Comparison of ENCODE assay signal across 22 cellular contexts in the genomic region with DNA sequence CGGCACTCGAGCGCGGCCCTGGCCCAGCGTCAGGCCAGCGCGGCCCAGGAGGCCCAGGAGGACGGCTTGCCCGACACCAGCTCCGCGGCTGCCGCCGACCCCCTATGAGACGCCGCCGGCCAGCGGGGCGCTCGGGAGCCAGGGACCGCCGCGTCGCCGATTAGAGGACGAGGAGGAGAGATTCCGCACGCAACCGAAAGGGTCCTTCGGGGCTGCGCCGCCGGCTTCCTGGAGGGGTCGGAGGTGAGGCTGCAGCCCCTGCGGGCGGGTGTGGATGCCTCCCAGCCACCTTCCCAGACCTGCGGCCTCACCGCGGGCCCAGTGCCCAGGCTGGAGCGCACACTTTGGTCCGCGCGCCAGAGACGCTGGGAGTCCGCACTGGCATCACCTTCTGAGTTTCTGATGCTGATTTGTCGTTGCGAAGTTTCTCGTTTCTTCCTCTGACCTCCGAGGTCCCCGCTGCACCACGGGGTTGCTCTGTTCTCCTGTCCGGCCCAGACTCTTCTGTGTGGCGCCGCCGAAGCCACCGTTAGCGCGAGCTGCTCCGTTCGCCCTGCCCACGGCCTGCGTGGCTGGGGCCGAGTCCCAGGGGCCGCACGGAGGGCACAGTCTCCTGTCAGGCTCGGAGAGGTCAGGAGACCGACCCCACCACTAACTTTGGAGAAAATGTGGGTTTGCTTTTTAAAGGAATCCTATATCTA. TPM values are rescaled to one million over a fixed set of nuclear protein-coding genes. Genes with fewer than 3 reads are reported as not detected.
"Had no signal": no experiment of that assay in that cellular context is flagged by ENCODE, and none has a peak within 500 bp of the region (broad histone marks: within the 10 kb centered on the region; RNA-seq: fewer than 3 reads in every experiment).

No MANE protein-coding gene starts in this region.

- H3K9me2 ChIP-seq: SK-N-SH had no signal

- H3K4me2 ChIP-seq: SK-N-SH had no signal

- H3K27ac ChIP-seq: RWPE1 had no signal

- DNase-seq: Karpas-422, KG1, MM.1S, NCI-H1092 treated with DMSO at 0.1 percent for 48 hours, NCI-H1436, NCI-H187, NCI-H2029, NCI-H2081 treated with DMSO at 0.1 percent for 48 hours, NCI-H2171, NCI-H226, NCI-H446, NCI-H510A, NCI-H524 treated with DMSO at 0.1 percent for 48 hours, NCI-H69, NCI-H774, PC-3, SHP77, SK-N-SH, SW 1271 had no signal

- H3K9me3 ChIP-seq: SK-N-SH had no signal

- H3K9ac ChIP-seq: SK-N-SH had no signal

- ATAC-seq: PC-3 had no signal

RNA-seq across cellular contexts. Expression of gene CACNA1B, which starts 42.6 kb away (rescaled TPM):
- total RNA-seq: HT-29, OCI-LY7, PC-3 had no signal
